In the genomic region with DNA sequence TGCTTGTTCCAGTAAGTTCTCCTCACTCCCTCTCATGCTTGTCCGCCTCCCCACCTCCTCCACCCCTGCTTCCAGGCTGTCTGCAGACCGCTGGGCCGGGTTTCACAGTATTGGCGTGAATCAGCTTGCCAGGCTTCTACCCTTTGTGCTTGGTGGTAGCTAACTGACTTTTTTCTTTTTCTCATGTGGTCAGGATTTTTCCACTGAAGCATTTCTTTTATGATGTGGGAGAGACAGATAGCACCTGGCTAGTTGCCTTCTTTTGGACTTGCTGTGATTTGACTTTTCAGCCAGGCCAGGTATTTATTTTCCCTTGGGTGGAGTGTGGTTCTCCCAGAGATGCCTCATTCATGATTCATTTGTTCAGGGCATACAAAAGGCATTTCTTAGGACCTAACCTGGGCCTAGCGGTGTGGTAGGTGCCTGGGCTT, we compare ENCODE assay signal across 1 cellular context.
TF ChIP-seq lines count a peak whose summit lies in the region.

No MANE protein-coding gene starts in this region.

TF ChIP-seq in IMR-90, 13 proteins besides CTCF, POLR2A, EP300 and RAD21 (continued from another document):
- no peak for TF ChIP-seq NFE2L2 (IDR thresholded peaks at IDR 0.05; ENCODE audit: low read depth, low read length)
